26 cellular contexts compared by ENCODE assay signal in genomic region chr1:97119260-97119659, GRCh38.
"Had no signal": no experiment of that assay in that cellular context is flagged by ENCODE, and none has a peak within 500 bp of the region (broad histone marks: within the 10 kb centered on the region; RNA-seq: fewer than 3 reads in every experiment).

No MANE protein-coding gene starts in this region.

- H3K27me3 ChIP-seq: breast epithelium had no signal

- H3K4me3 ChIP-seq: breast epithelium had no signal

- H3K36me3 ChIP-seq: breast epithelium had no signal

- ATAC-seq: activated CD4-positive, alpha-beta T cell treated with anti-CD3 and anti-CD28 coated beads for 36 hours; activated T-helper 17 cell treated with anti-CD3 and anti-CD28 coated beads, Interleukin-2, amount 50 U/mL, for 72 hours; T-helper 17 cell had no signal

- H3K4me3 Mint-ChIP-seq: activated CD4-positive, alpha-beta memory T cell treated with anti-CD3 and anti-CD28 coated beads, Interleukin-2, amount 10 ng/mL, durations not matched to agents 7 days and 5 days; activated CD4-positive, alpha-beta T cell treated with anti-CD3 and anti-CD28 coated beads for 36 hours; activated naive CD4-positive, alpha-beta T cell treated with anti-CD3 and anti-CD28 coated beads, Interleukin-2, amount 10 ng/mL, durations not matched to agents 7 days and 5 days; activated naive CD8-positive, alpha-beta T cell treated with anti-CD3 and anti-CD28 coated beads for 36 hours; activated T-helper 17 cell treated with anti-CD3 and anti-CD28 coated beads, Interleukin-2, amount 50 U/mL, for 72 hours; T-helper 17 cell; WTC11 had no signal

- H3K27ac ChIP-seq: breast epithelium had no signal

- DNase-seq: activated CD4-positive, alpha-beta memory T cell treated with anti-CD3 and anti-CD28 coated beads, Interleukin-2, amount 10 ng/mL, durations not matched to agents 7 days and 5 days; activated CD4-positive, alpha-beta T cell treated with anti-CD3 and anti-CD28 coated beads for 36 hours; activated CD4-positive, alpha-beta T cell treated with anti-CD3 and anti-CD28 coated beads, Interleukin-2, amount 50 U/mL, for 1 hour; activated gamma-delta T cell; activated naive CD4-positive, alpha-beta T cell treated with anti-CD3 and anti-CD28 coated beads, Interleukin-2, amount 10 ng/mL, durations not matched to agents 7 days and 5 days; activated naive CD8-positive, alpha-beta T cell treated with anti-CD3 and anti-CD28 coated beads for 36 hours; activated T-cell treated with anti-CD3 and anti-CD28 coated beads for 4 hours; activated T-cell treated with anti-CD3 and anti-CD28 coated beads, Interleukin-2, amount 50 U/mL, for 48 hours; anterior cingulate cortex; caudate nucleus; KG1; NCI-H1048; NCI-H146; NCI-H187 treated with DMSO at 0.1 percent for 48 hours; NCI-H2081 treated with DMSO at 0.1 percent for 48 hours; NCI-H226; NCI-H510A; NCI-H526 treated with DMSO at 0.1 percent for 48 hours; NCI-H82; SIG-M5; T-helper 17 cell; T-helper 9 cell had no signal

- H3K9me3 ChIP-seq: breast epithelium had no signal

- H3K27me3 Mint-ChIP-seq: activated CD4-positive, alpha-beta memory T cell treated with anti-CD3 and anti-CD28 coated beads, Interleukin-2, amount 10 ng/mL, durations not matched to agents 7 days and 5 days; activated CD4-positive, alpha-beta T cell treated with anti-CD3 and anti-CD28 coated beads for 36 hours; activated naive CD4-positive, alpha-beta T cell treated with anti-CD3 and anti-CD28 coated beads, Interleukin-2, amount 10 ng/mL, durations not matched to agents 7 days and 5 days; activated naive CD8-positive, alpha-beta T cell treated with anti-CD3 and anti-CD28 coated beads for 36 hours; activated T-helper 17 cell treated with anti-CD3 and anti-CD28 coated beads, Interleukin-2, amount 50 U/mL, for 72 hours; IgD-negative memory B cell; T-helper 17 cell had no signal

- H3K4me1 ChIP-seq: breast epithelium had no signal

- H3K9me3 Mint-ChIP-seq: activated CD4-positive, alpha-beta memory T cell treated with anti-CD3 and anti-CD28 coated beads, Interleukin-2, amount 10 ng/mL, durations not matched to agents 7 days and 5 days; activated naive CD4-positive, alpha-beta T cell treated with anti-CD3 and anti-CD28 coated beads, Interleukin-2, amount 10 ng/mL, durations not matched to agents 7 days and 5 days; activated naive CD8-positive, alpha-beta T cell treated with anti-CD3 and anti-CD28 coated beads for 36 hours; IgD-negative memory B cell; WTC11 had no signal

- H3K27ac Mint-ChIP-seq: activated CD4-positive, alpha-beta memory T cell treated with anti-CD3 and anti-CD28 coated beads, Interleukin-2, amount 10 ng/mL, durations not matched to agents 7 days and 5 days; activated CD4-positive, alpha-beta T cell treated with anti-CD3 and anti-CD28 coated beads for 36 hours; activated naive CD4-positive, alpha-beta T cell treated with anti-CD3 and anti-CD28 coated beads, Interleukin-2, amount 10 ng/mL, durations not matched to agents 7 days and 5 days; activated naive CD8-positive, alpha-beta T cell treated with anti-CD3 and anti-CD28 coated beads for 36 hours; activated T-helper 17 cell treated with anti-CD3 and anti-CD28 coated beads, Interleukin-2, amount 50 U/mL, for 72 hours; IgD-negative memory B cell; T-helper 17 cell; WTC11 had no signal

- H3K4me1 Mint-ChIP-seq: activated CD4-positive, alpha-beta memory T cell treated with anti-CD3 and anti-CD28 coated beads, Interleukin-2, amount 10 ng/mL, durations not matched to agents 7 days and 5 days; activated CD4-positive, alpha-beta T cell treated with anti-CD3 and anti-CD28 coated beads for 36 hours; activated naive CD4-positive, alpha-beta T cell treated with anti-CD3 and anti-CD28 coated beads, Interleukin-2, amount 10 ng/mL, durations not matched to agents 7 days and 5 days; activated naive CD8-positive, alpha-beta T cell treated with anti-CD3 and anti-CD28 coated beads for 36 hours; activated T-helper 17 cell treated with anti-CD3 and anti-CD28 coated beads, Interleukin-2, amount 50 U/mL, for 72 hours; IgD-negative memory B cell; T-helper 17 cell had no signal

- H3K36me3 Mint-ChIP-seq: WTC11 had no signal
